In genomic region chr5:170628691-170629565, GRCh38 we compare ENCODE assay signal across 29 cellular contexts.
"Had no signal": no experiment of that assay in that cellular context is flagged by ENCODE, and none has a peak within 500 bp of the region (broad histone marks: within the 10 kb centered on the region; RNA-seq: fewer than 3 reads in every experiment).

No MANE protein-coding gene starts in this region.

- H3K4me2 ChIP-seq: smooth muscle cell had no signal

- H3K4me3 ChIP-seq: adrenal gland, body of pancreas, gastrocnemius medialis, heart left ventricle, smooth muscle cell, stomach, thyroid gland, upper lobe of right lung had no signal

- H3K27ac Mint-ChIP-seq: activated naive CD4-positive, alpha-beta T cell treated with anti-CD3 and anti-CD28 coated beads for 36 hours; activated naive CD8-positive, alpha-beta T cell treated with anti-CD3 and anti-CD28 coated beads for 36 hours; activated T-cell treated with anti-CD3 and anti-CD28 coated beads, Interleukin-2, amount 50 U/mL, for 72 hours; effector memory CD8-positive, alpha-beta T cell; immature natural killer cell; stimulated activated naive B cell treated with anti-CD40 and anti-IgM and Interleukin-4, amounts not matched to agents 10 μg/mL and 1 μg/mL and 100 μg/mL, for 72 hours; T-helper 2 cell treated with Interferon-gamma antibody and Interleukin-4, amounts not matched to agents 5 μg/mL and 100 μg/mL, for 36 hours had no signal

- DNase-seq: activated CD4-positive, alpha-beta T cell treated with anti-CD3 and anti-CD28 coated beads for 4 hours; activated CD4-positive, alpha-beta T cell treated with anti-CD3 and anti-CD28 coated beads, Interleukin-2, amount 50 U/mL, for 4 hours; activated CD4-positive, CD25-positive, alpha-beta regulatory T cell; activated naive CD4-positive, alpha-beta T cell treated with anti-CD3 and anti-CD28 coated beads for 36 hours; activated naive CD8-positive, alpha-beta T cell treated with anti-CD3 and anti-CD28 coated beads for 36 hours; activated T-cell treated with anti-CD3 and anti-CD28 coated beads for 4 hours; activated T-cell treated with anti-CD3 and anti-CD28 coated beads, Interleukin-2, amount 50 U/mL, for 72 hours; aorta; body of pancreas; cerebellar nuclear complex; cortex of kidney; effector memory CD8-positive, alpha-beta T cell; erythroblast; gastrocnemius medialis; heart left ventricle; hypothalamus; immature natural killer cell; midbrain; naive thymus-derived CD4-positive, alpha-beta T cell; stimulated activated CD4-positive, alpha-beta T cell treated with anti-CD3 and anti-CD28 coated beads, Interleukin-15, amount 100 ng/mL, for 24 hours; stimulated activated CD4-positive, alpha-beta T cell treated with anti-CD3 and anti-CD28 coated beads, Interleukin-2, amount 100 ng/mL, for 24 hours; stimulated activated naive B cell treated with anti-CD40 and anti-IgM and Interleukin-4, amounts not matched to agents 10 μg/mL and 1 μg/mL and 100 μg/mL, for 72 hours; stomach; T-helper 1 cell; thyroid gland; upper lobe of right lung had no signal

- H3K9me3 ChIP-seq: adrenal gland, body of pancreas, gastrocnemius medialis, heart left ventricle, stomach, thyroid gland, upper lobe of right lung had no signal

- H3K27me3 ChIP-seq: adrenal gland, body of pancreas, gastrocnemius medialis, stomach, thyroid gland, upper lobe of right lung had no signal

- H3K4me3 Mint-ChIP-seq: activated naive CD4-positive, alpha-beta T cell treated with anti-CD3 and anti-CD28 coated beads for 36 hours; activated naive CD8-positive, alpha-beta T cell treated with anti-CD3 and anti-CD28 coated beads for 36 hours; activated T-cell treated with anti-CD3 and anti-CD28 coated beads, Interleukin-2, amount 50 U/mL, for 72 hours; effector memory CD8-positive, alpha-beta T cell; immature natural killer cell; naive thymus-derived CD4-positive, alpha-beta T cell; stimulated activated naive B cell treated with anti-CD40 and anti-IgM and Interleukin-4, amounts not matched to agents 10 μg/mL and 1 μg/mL and 100 μg/mL, for 72 hours; T-helper 2 cell treated with Interferon-gamma antibody and Interleukin-4, amounts not matched to agents 5 μg/mL and 100 μg/mL, for 36 hours had no signal

- H3K36me3 Mint-ChIP-seq: activated naive CD8-positive, alpha-beta T cell treated with anti-CD3 and anti-CD28 coated beads for 36 hours; immature natural killer cell; naive thymus-derived CD4-positive, alpha-beta T cell; stimulated activated naive B cell treated with anti-CD40 and anti-IgM and Interleukin-4, amounts not matched to agents 10 μg/mL and 1 μg/mL and 100 μg/mL, for 72 hours had no signal

- H3K27ac ChIP-seq: adrenal gland, body of pancreas, gastrocnemius medialis, heart left ventricle, stomach, thyroid gland, upper lobe of right lung had no signal

- H3K9me3 Mint-ChIP-seq: activated naive CD4-positive, alpha-beta T cell treated with anti-CD3 and anti-CD28 coated beads for 36 hours; activated naive CD8-positive, alpha-beta T cell treated with anti-CD3 and anti-CD28 coated beads for 36 hours; activated T-cell treated with anti-CD3 and anti-CD28 coated beads, Interleukin-2, amount 50 U/mL, for 72 hours; effector memory CD8-positive, alpha-beta T cell; immature natural killer cell; naive thymus-derived CD4-positive, alpha-beta T cell; stimulated activated naive B cell treated with anti-CD40 and anti-IgM and Interleukin-4, amounts not matched to agents 10 μg/mL and 1 μg/mL and 100 μg/mL, for 72 hours; T-helper 2 cell treated with Interferon-gamma antibody and Interleukin-4, amounts not matched to agents 5 μg/mL and 100 μg/mL, for 36 hours had no signal

- H3K36me3 ChIP-seq: adrenal gland, gastrocnemius medialis, heart left ventricle, stomach, thyroid gland, upper lobe of right lung had no signal
